In the genomic region with DNA sequence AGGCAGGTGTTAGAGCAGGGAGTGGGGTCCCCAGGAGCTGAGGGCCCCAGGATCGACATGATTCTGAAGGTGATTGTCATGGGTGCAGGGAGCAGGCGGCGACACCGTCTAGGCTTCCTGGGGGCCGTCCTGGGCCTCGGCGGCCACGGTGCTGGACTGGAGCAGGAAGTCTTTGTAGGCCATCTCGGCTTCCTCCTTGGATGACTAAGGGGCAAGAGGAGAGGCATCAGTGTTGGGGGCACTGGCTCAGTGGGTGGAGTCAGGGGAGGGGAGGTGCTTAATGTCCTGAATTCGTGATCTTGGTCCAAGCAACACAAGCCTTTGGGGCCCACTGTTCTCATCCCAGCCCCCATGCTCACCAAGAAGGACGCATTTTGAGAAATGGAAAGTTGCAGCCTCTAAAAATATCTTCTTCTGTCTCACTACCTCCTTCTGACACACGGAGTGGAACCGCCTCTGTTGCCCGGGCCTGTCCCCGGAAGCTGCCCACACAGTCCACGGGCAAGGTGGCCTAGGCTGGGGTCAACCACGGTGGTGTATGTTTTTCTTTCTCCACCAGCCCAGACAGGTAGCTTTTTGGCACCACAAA, we compare ENCODE assay signal across 8 cellular contexts. TPM values are rescaled to one million over a fixed set of nuclear protein-coding genes. Genes with fewer than 3 reads are reported as not detected.
DNase-seq lines count a peak whose midpoint lies in the region; ATAC-seq and TF ChIP-seq lines count a peak whose summit lies in the region.

No MANE protein-coding gene starts in this region.

- peak; percentile 36 for DNase-seq in stimulated activated naive CD4-positive, alpha-beta T cell treated with Interleukin-2 at 50 U/mL for 16 hours (lab: John Stamatoyannopoulos, UW)
- no peak for DNase-seq in stimulated activated naive CD4-positive, alpha-beta T cell (lab: John Stamatoyannopoulos, UW)
- DNase-seq in activated CD8-positive, alpha-beta T cell treated with anti-CD3 and anti-CD28 coated beads for 36 hours = peak; percentile 90
- DNase-seq in left lobe of liver (ENCODE audit: low spot score) (no peak), DMS114 treated with DMSO at 0.1 percent for 48 hours (lab: John Stamatoyannopoulos, UW; ENCODE audit: unreplicated experiment) (no peak), vagina (ENCODE audit: extremely low spot score in 2 of 2) (no peak)

- no peak for TF ChIP-seq CTCF in activated CD8-positive, alpha-beta T cell treated with anti-CD3 and anti-CD28 coated beads for 36 hours (IDR thresholded peaks at IDR 0.05)
- no peak for TF ChIP-seq CTCF in vagina (IDR thresholded peaks at IDR 0.05)

- H3K36me3 ChIP-seq in vagina = no peaks in the 10 kb centered on the region

- H3K9me3 ChIP-seq in vagina = no peaks in the 10 kb centered on the region

- peak overlapping the region; percentile 97 for H3K27ac Mint-ChIP-seq in activated CD8-positive, alpha-beta T cell treated with anti-CD3 and anti-CD28 coated beads for 36 hours
- peak overlapping the region; percentile 97 for H3K27ac Mint-ChIP-seq in stimulated activated naive CD8-positive, alpha-beta T cell treated with anti-CD3 and anti-CD28 coated beads, Interleukin-15, Interleukin-2, amounts not matched to agents 100 ng/mL and 50 ng/mL, for 24 hours

- H3K27me3 ChIP-seq in vagina = no peaks in the 10 kb centered on the region

- intact Hi-C loops in activated CD8-positive, alpha-beta T cell treated with anti-CD3 and anti-CD28 coated beads for 36 hours (cut with micrococcal nuclease) = loop anchor here (5.0 kb wide), 1 partner anchor 52 kb away; no protein-coding TSS in a partner anchor
- intact Hi-C loops in vagina (cut with DNase I) = no loop called here

- no peaks in the 10 kb centered on the region for H3K4me1 ChIP-seq in vagina

- H3K27ac ChIP-seq in vagina = no peak overlapping the region

- CTCF ChIA-PET in activated CD8-positive, alpha-beta T cell treated with anti-CD3 and anti-CD28 coated beads for 36 hours (lab: Charles Lee) = interaction anchor here (0.8 to 13.5 kb wide), 11 partner anchors 9 to 203 kb away, joined by 3 to 289 read pairs (median 14); a partner anchor contains a TSS

- no peak for TF ChIP-seq POLR2A in vagina (IDR thresholded peaks at IDR 0.05)

- peaks cover 60% of the 10 kb centered on the region for H3K4me1 Mint-ChIP-seq in activated CD8-positive, alpha-beta T cell treated with anti-CD3 and anti-CD28 coated beads for 36 hours (ENCODE audit: low read depth)
- peaks cover 72% of the 10 kb centered on the region for H3K4me1 Mint-ChIP-seq in stimulated activated naive CD8-positive, alpha-beta T cell treated with anti-CD3 and anti-CD28 coated beads, Interleukin-15, Interleukin-2, amounts not matched to agents 100 ng/mL and 50 ng/mL, for 24 hours (ENCODE audit: low read depth)

- ATAC-seq in HG02973 (IDR thresholded peaks at IDR 0.05; ENCODE audit: unreplicated experiment) (peak; percentile 69), left lobe of liver (no peak)
- peak; percentile 80 for ATAC-seq in activated CD8-positive, alpha-beta T cell treated with anti-CD3 and anti-CD28 coated beads for 36 hours

- peak overlapping the region; percentile 69 for H3K4me3 Mint-ChIP-seq in activated CD8-positive, alpha-beta T cell treated with anti-CD3 and anti-CD28 coated beads for 36 hours
- H3K4me3 Mint-ChIP-seq in stimulated activated naive CD8-positive, alpha-beta T cell treated with anti-CD3 and anti-CD28 coated beads, Interleukin-15, Interleukin-2, amounts not matched to agents 100 ng/mL and 50 ng/mL, for 24 hours = peak overlapping the region; percentile 69

- H3K4me3 ChIP-seq in vagina = no peak overlapping the region

- no peaks in the 10 kb centered on the region for H3K9me3 Mint-ChIP-seq in activated CD8-positive, alpha-beta T cell treated with anti-CD3 and anti-CD28 coated beads for 36 hours
- no peaks in the 10 kb centered on the region for H3K9me3 Mint-ChIP-seq in stimulated activated naive CD8-positive, alpha-beta T cell treated with anti-CD3 and anti-CD28 coated beads, Interleukin-15, Interleukin-2, amounts not matched to agents 100 ng/mL and 50 ng/mL, for 24 hours

- H3K27me3 Mint-ChIP-seq in activated CD8-positive, alpha-beta T cell treated with anti-CD3 and anti-CD28 coated beads for 36 hours = no peaks in the 10 kb centered on the region
- no peaks in the 10 kb centered on the region for H3K27me3 Mint-ChIP-seq in stimulated activated naive CD8-positive, alpha-beta T cell treated with anti-CD3 and anti-CD28 coated beads, Interleukin-15, Interleukin-2, amounts not matched to agents 100 ng/mL and 50 ng/mL, for 24 hours

- POLR2A ChIA-PET in activated CD8-positive, alpha-beta T cell treated with anti-CD3 and anti-CD28 coated beads for 36 hours (lab: Charles Lee) = interaction anchor here (0.6 to 1.5 kb wide), 5 partner anchors 9 to 328 kb away, joined by 3 to 5 read pairs (median 3); a partner anchor contains a TSS

- H3K36me3 Mint-ChIP-seq in activated CD8-positive, alpha-beta T cell treated with anti-CD3 and anti-CD28 coated beads for 36 hours (ENCODE audit: low read depth) = no peaks in the 10 kb centered on the region
- no peaks in the 10 kb centered on the region for H3K36me3 Mint-ChIP-seq in stimulated activated naive CD8-positive, alpha-beta T cell treated with anti-CD3 and anti-CD28 coated beads, Interleukin-15, Interleukin-2, amounts not matched to agents 100 ng/mL and 50 ng/mL, for 24 hours (ENCODE audit: low read depth)

RNA-seq across cellular contexts. Expression of a gene that starts 8.6 kb away (rescaled TPM):
- total RNA-seq in activated CD8-positive, alpha-beta T cell treated with anti-CD3 and anti-CD28 coated beads for 36 hours = 10 to 100 TPM; 49.4 to 51.7 TPM
- 1.3 TPM for total RNA-seq in left lobe of liver
- 12.3 TPM for total RNA-seq in vagina

RNA-seq across cellular contexts. Expression of a gene that starts 16.0 kb away (rescaled TPM):
- under 1 TPM in 1 of 2 experiments, not detected in 1; 0.07 TPM for total RNA-seq in activated CD8-positive, alpha-beta T cell treated with anti-CD3 and anti-CD28 coated beads for 36 hours
- total RNA-seq in left lobe of liver (23.3 TPM), vagina (0.25 TPM)

RNA-seq across cellular contexts. Expression of a gene that starts 33.1 kb away (rescaled TPM):
- under 1 TPM; 0.54 to 0.81 TPM for total RNA-seq in activated CD8-positive, alpha-beta T cell treated with anti-CD3 and anti-CD28 coated beads for 36 hours
- not detected for total RNA-seq in left lobe of liver
- total RNA-seq in vagina = 1.5 TPM

RNA-seq across cellular contexts. Expression of a gene that starts 40.0 kb away (rescaled TPM):
- total RNA-seq in activated CD8-positive, alpha-beta T cell treated with anti-CD3 and anti-CD28 coated beads for 36 hours = not detected
- total RNA-seq in left lobe of liver = 0.60 TPM
- not detected for total RNA-seq in vagina

Comparison
In these comparisons a context has a peak if more than half of its experiments do, and no peak if none do; other contexts are left out.
1. DNase-seq: peak in stimulated activated naive CD4-positive, alpha-beta T cell treated with Interleukin-2 at 50 U/mL for 16 hours (single experiment) and activated CD8-positive, alpha-beta T cell treated with anti-CD3 and anti-CD28 coated beads for 36 hours (single experiment); none in stimulated activated naive CD4-positive, alpha-beta T cell (0 of 6), left lobe of liver (single experiment), DMS114 treated with DMSO at 0.1 percent for 48 hours (single experiment) and vagina (0 of 2).
2. RNA of a gene that starts 16.0 kb away (total RNA-seq): 23.3 TPM in left lobe of liver (single experiment); 0.25 TPM in vagina (single experiment) and 0.07 TPM in activated CD8-positive, alpha-beta T cell treated with anti-CD3 and anti-CD28 coated beads for 36 hours; every median in the first group is over 10 times any median in the second.